9 cellular contexts compared by ENCODE assay signal in the genomic region with DNA sequence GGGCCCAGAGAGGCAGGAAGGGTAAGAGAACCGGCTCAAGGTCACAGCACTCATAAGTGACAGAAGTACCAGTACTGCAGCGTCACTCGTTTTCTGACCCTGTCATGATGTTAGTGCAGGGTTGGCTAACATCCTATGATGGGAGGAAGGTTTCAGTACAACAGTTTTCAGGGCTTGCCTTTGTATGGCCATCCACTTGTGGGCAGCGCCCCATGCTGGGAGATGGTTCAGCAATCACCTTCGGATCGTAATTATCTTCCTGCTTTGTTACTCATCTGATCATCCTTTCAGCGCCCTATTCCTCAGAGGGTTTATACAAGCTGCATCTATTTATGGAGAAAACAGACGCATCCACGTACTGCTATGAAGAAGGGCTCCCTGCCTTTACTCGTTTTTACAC. TPM values are rescaled to one million over a fixed set of nuclear protein-coding genes. Genes with fewer than 3 reads are reported as not detected.
DNase-seq lines count a peak whose midpoint lies in the region; ATAC-seq and TF ChIP-seq lines count a peak whose summit lies in the region.
"Had no signal": no experiment of that assay in that cellular context is flagged by ENCODE, and none has a peak within 500 bp of the region (broad histone marks: within the 10 kb centered on the region; RNA-seq: fewer than 3 reads in every experiment).

No MANE protein-coding gene starts in this region.

- H3K27ac Mint-ChIP-seq in osteocyte (ENCODE audit: unreplicated experiment) (peak overlapping the region; percentile 91), T-cell (no peak overlapping the region)
- no peak overlapping the region for H3K27ac Mint-ChIP-seq in CD8-positive, alpha-beta memory T cell
- H3K27ac Mint-ChIP-seq: memory B cell had no signal

- no peaks in the 10 kb centered on the region for H3K36me3 ChIP-seq in esophagus muscularis mucosa
- H3K36me3 ChIP-seq in CD8-positive, alpha-beta memory T cell (ENCODE audit: insufficient read depth, low read length): no peaks in the 10 kb centered on the region

- H3K4me1 ChIP-seq in esophagus muscularis mucosa: peaks cover 7 to 70% (median 61%) of the 10 kb centered on the region in 4 donors
- H3K4me1 ChIP-seq in CD8-positive, alpha-beta memory T cell (ENCODE audit: insufficient read depth, low read length): no peaks in the 10 kb centered on the region

- no peak for TF ChIP-seq EP300 in esophagus muscularis mucosa (IDR thresholded peaks at IDR 0.05)

- H3K27me3 ChIP-seq in esophagus muscularis mucosa: peaks cover 0 to 3% (median 0%) of the 10 kb centered on the region in 4 donors
- peaks cover 4% of the 10 kb centered on the region for H3K27me3 ChIP-seq in CD8-positive, alpha-beta memory T cell (ENCODE audit: insufficient read depth, low read length, poor library complexity, severe bottlenecking)

- no peak for TF ChIP-seq POLR2A in esophagus muscularis mucosa (IDR thresholded peaks at IDR 0.05; ENCODE audit: low read depth)

- DNase-seq in DMS153 (lab: John Stamatoyannopoulos, UW) (peak; percentile 14), NCI-H524 treated with DMSO at 0.1 percent for 48 hours (lab: John Stamatoyannopoulos, UW) (peak; percentile 74), esophagus muscularis mucosa (ENCODE audit: extremely low spot score) (no peak), osteocyte (ENCODE audit: extremely low spot score, unreplicated experiment) (no peak), OCI-M1 (lab: John Stamatoyannopoulos, UW) (no peak), HEK293T (ENCODE audit: extremely low spot score) (no peak), T-cell (no peak)
- DNase-seq in CD8-positive, alpha-beta memory T cell: no peak

- intact Hi-C loops in esophagus muscularis mucosa (cut with DNase I): loop anchor here (5.0 kb wide), 1 partner anchor 173 kb away; no protein-coding TSS in a partner anchor

- WGBS in esophagus muscularis mucosa: 65% methylated on average over 10 of the region's 10 CpGs

- no peak for ATAC-seq in T-cell (replicated peaks in 1 of 4)

- H3K4me1 Mint-ChIP-seq in osteocyte (ENCODE audit: unreplicated experiment) (peaks cover 53% of the 10 kb centered on the region), T-cell (peaks cover 0 to 14% (median 14%) of the 10 kb centered on the region in 3 donors)
- peaks cover 6 to 18% (median 7%) of the 10 kb centered on the region in 3 donors for H3K4me1 Mint-ChIP-seq in CD8-positive, alpha-beta memory T cell

- peak in 2 of 3 experiments; percentile 13 to 29 for TF ChIP-seq CTCF in esophagus muscularis mucosa (IDR thresholded peaks at IDR 0.05)
- peak; percentile 32 for TF ChIP-seq CTCF in osteocyte (IDR thresholded peaks at IDR 0.05)

- no peaks in the 10 kb centered on the region for H3K9me3 ChIP-seq in esophagus muscularis mucosa
- no peaks in the 10 kb centered on the region for H3K9me3 ChIP-seq in CD8-positive, alpha-beta memory T cell (ENCODE audit: low read length)

- H3K36me3 Mint-ChIP-seq in osteocyte (ENCODE audit: unreplicated experiment) (peaks cover 14% of the 10 kb centered on the region), T-cell (no peaks in the 10 kb centered on the region)
- H3K36me3 Mint-ChIP-seq in CD8-positive, alpha-beta memory T cell: no peaks in the 10 kb centered on the region
- H3K36me3 Mint-ChIP-seq: memory B cell had no signal

- H3K9me3 Mint-ChIP-seq in osteocyte (ENCODE audit: unreplicated experiment): no peaks in the 10 kb centered on the region
- no peaks in the 10 kb centered on the region for H3K9me3 Mint-ChIP-seq in CD8-positive, alpha-beta memory T cell
- H3K9me3 Mint-ChIP-seq in T-cell: no peaks in the 10 kb centered on the region
- H3K9me3 Mint-ChIP-seq: memory B cell had no signal

- H3K27me3 Mint-ChIP-seq in osteocyte (ENCODE audit: unreplicated experiment) (no peaks in the 10 kb centered on the region), T-cell (peaks cover 37 to 54% of the 10 kb centered on the region in 2 donors)
- peaks cover 43 to 68% of the 10 kb centered on the region in 2 donors for H3K27me3 Mint-ChIP-seq in CD8-positive, alpha-beta memory T cell

- H3K4me3 Mint-ChIP-seq in osteocyte (ENCODE audit: unreplicated experiment) (peak overlapping the region; percentile 96), T-cell (no peak overlapping the region)
- H3K4me3 Mint-ChIP-seq in CD8-positive, alpha-beta memory T cell: no peak overlapping the region

- peak overlapping the region; percentile 89 to 90 (median 90) for H3K4me3 ChIP-seq in esophagus muscularis mucosa
- H3K4me3 ChIP-seq in CD8-positive, alpha-beta memory T cell (ENCODE audit: low read length): no peak overlapping the region

- peak overlapping the region; percentile 90 to 93 (median 91) for H3K27ac ChIP-seq in esophagus muscularis mucosa (replicated peaks in 1 of 4)
- no peak overlapping the region for H3K27ac ChIP-seq in CD8-positive, alpha-beta memory T cell (ENCODE audit: low read depth, low read length)

- CTCF ChIA-PET in CD8-positive, alpha-beta memory T cell (lab: Charles Lee): no interaction called here
- CTCF ChIA-PET in HEK293T (lab: Yijun Ruan, JAX): no interaction called here
- CTCF ChIA-PET in T-cell (lab: Charles Lee): no interaction called here

- POLR2A ChIA-PET in CD8-positive, alpha-beta memory T cell (lab: Charles Lee): no interaction called here
- POLR2A ChIA-PET in HEK293T (lab: Yijun Ruan, JAX): no interaction called here
- POLR2A ChIA-PET in T-cell (lab: Charles Lee): no interaction called here

TF ChIP-seq in HEK293T, 16 proteins besides CTCF, POLR2A, EP300 and RAD21:
- TF ChIP-seq ZNF384 (IDR thresholded peaks at IDR 0.05): no peak
TF ChIP-seq in HEK293T: peak in this region for 0.

RNA-seq across cellular contexts. Expression of a gene that starts 2.4 kb away (rescaled TPM):
- total RNA-seq in esophagus muscularis mucosa (1,000 to 10,000 TPM in 2 of 4 donors, 100 to 1,000 TPM in 2; 755 to 1,378 (median 1,096) TPM), osteocyte (189 and 207 TPM in 2 replicates), T-cell (under 1 TPM in 3 of 5 donors, not detected in 2; 0.33 to 0.98 (median 0.47) TPM)
- under 1 TPM; 0.13 to 0.18 TPM for total RNA-seq in CD8-positive, alpha-beta memory T cell
- 0.16 TPM for polyA plus RNA-seq in CD8-positive, alpha-beta memory T cell

Comparison
In these comparisons a context has a peak if more than half of its experiments do, and no peak if none do; other contexts are left out.
1. DNase-seq: peak in DMS153 (single experiment) and NCI-H524 treated with DMSO at 0.1 percent for 48 hours (single experiment); none in esophagus muscularis mucosa (single experiment), osteocyte (single experiment), CD8-positive, alpha-beta memory T cell (0 of 5), OCI-M1 (single experiment), HEK293T (single experiment) and T-cell (0 of 34).
2. RNA of a gene that starts 2.4 kb away (total RNA-seq): 755 to 1,378 TPM in esophagus muscularis mucosa and 189 to 207 TPM in osteocyte; 0.33 to 0.98 TPM in T-cell and 0.13 to 0.18 TPM in CD8-positive, alpha-beta memory T cell; every median in the first group is over 10 times any median in the second.